In genomic region chr10:68721673-68721963, GRCh38 we compare ENCODE assay signal across 8 cellular contexts. TPM values are rescaled to one million over a fixed set of nuclear protein-coding genes. Genes with fewer than 3 reads are reported as not detected.
DNase-seq lines count a peak whose midpoint lies in the region; ATAC-seq and TF ChIP-seq lines count a peak whose summit lies in the region.

No MANE protein-coding gene starts in this region.

- H3K4me3 ChIP-seq in brain microvascular endothelial cell (ENCODE audit: low read depth, low read length), result peak overlapping the region; percentile 86
- H3K4me3 ChIP-seq in vagina, result peak overlapping the region; percentile 60 to 84

- peaks cover 22% of the 10 kb centered on the region for H3K36me3 ChIP-seq in brain microvascular endothelial cell (replicated peaks)
- peaks cover 0 to 23% of the 10 kb centered on the region in 2 donors for H3K36me3 ChIP-seq in vagina

- peak overlapping the region; percentile 82 for H3K27ac ChIP-seq in brain microvascular endothelial cell
- peak overlapping the region; percentile 95 for H3K27ac ChIP-seq in vagina

- H3K27me3 ChIP-seq in brain microvascular endothelial cell (replicated peaks) (no peaks in the 10 kb centered on the region), vagina (no peaks in the 10 kb centered on the region)

- TF ChIP-seq POLR2A in vagina (IDR thresholded peaks at IDR 0.05) (no peak), erythroblast (IDR thresholded peaks at IDR 0.05; ENCODE audit: low read length) (no peak)

- intact Hi-C loops in vagina (cut with DNase I), result no loop called here

- peaks cover 18% of the 10 kb centered on the region for H3K4me1 ChIP-seq in vagina

- in situ Hi-C loops in brain microvascular endothelial cell (cut with HindIII; ENCODE audit: low pct_ligation_motif_present, low sequenced_read_pairs), result no loop called here

- peak; percentile 12 for ATAC-seq in GM18868 (IDR thresholded peaks at IDR 0.05; ENCODE audit: unreplicated experiment)
- peak; percentile 5 for ATAC-seq in HG03571 (IDR thresholded peaks at IDR 0.05; ENCODE audit: unreplicated experiment)

- DNase-seq in brain microvascular endothelial cell, result no peak
- peak; percentile 13 for DNase-seq in medulla oblongata (ENCODE audit: extremely low spot score)
- DNase-seq in vagina (ENCODE audit: extremely low spot score in 2 of 2), result peak in 1 of 2 donors; percentile 22
- DNase-seq in erythroblast (lab: John Stamatoyannopoulos, UW), result no peak
- no peak for DNase-seq in DMS114 treated with DMSO at 0.1 percent for 48 hours (lab: John Stamatoyannopoulos, UW; ENCODE audit: unreplicated experiment)
- no peak for DNase-seq in SW 1271 (lab: John Stamatoyannopoulos, UW)

- no peaks in the 10 kb centered on the region for H3K9me3 ChIP-seq in vagina

- no peak for TF ChIP-seq CTCF in brain microvascular endothelial cell (IDR thresholded peaks at IDR 0.05; ENCODE audit: low read depth, low read length, missing control alignments)
- no peak for TF ChIP-seq CTCF in vagina (IDR thresholded peaks at IDR 0.05)

RNA-seq across cellular contexts. Expression of gene CCAR1, which starts 0.6 kb away (rescaled TPM):
- 67.0 TPM for total RNA-seq in vagina
